In the genomic region with DNA sequence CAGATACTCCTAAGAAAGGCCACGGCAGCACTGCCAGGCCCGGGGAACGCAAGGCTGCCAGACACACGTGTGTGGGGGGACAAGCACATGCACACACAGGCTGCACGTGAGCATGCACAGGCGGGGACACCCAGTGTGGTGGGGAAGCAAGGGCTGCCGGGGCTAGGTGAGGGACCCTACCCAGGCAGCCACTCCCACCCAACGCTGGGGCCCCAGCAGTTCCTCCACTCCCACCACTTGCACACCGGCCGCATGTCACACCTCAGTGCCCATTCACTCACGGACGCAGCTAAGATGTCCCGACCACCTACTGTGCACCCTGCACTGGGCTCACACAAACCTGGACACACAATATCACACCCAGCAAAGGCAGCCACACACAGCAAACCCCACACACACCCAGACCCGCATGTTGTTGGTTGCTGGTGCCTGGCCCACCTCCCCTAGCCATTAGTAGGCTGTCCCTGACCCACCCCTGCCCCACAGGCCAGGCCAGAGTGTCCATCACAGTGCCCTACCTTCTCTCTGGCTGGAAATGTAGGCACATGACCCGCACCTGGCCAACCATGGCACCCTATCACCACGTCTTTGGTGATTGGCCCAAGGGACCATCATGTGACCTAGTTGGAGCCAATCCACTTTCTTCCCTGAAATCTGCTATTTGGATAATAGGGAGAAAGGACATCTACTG, we compare ENCODE assay signal across 21 cellular contexts. TPM values are rescaled to one million over a fixed set of nuclear protein-coding genes. Genes with fewer than 3 reads are reported as not detected.
DNase-seq lines count a peak whose midpoint lies in the region; ATAC-seq, FAIRE-seq and TF ChIP-seq lines count a peak whose summit lies in the region.
"Had no signal": no experiment of that assay in that cellular context is flagged by ENCODE, and none has a peak within 500 bp of the region (broad histone marks: within the 10 kb centered on the region; RNA-seq: fewer than 3 reads in every experiment).

No MANE protein-coding gene starts in this region.

- peak; percentile 17 for FAIRE-seq in urothelium cell line (lab: Jason Lieb, UNC)
- FAIRE-seq: keratinocyte, TTC549 had no signal

- POLR2A ChIA-PET in activated CD8-positive, alpha-beta T cell treated with anti-CD3 and anti-CD28 coated beads, Interleukin-2, amount 10 ng/mL, durations not matched to agents 7 days and 5 days (lab: Charles Lee) = interaction anchor here (0.7 kb wide), 1 partner anchor 635 kb away, joined by 3 read pairs; no protein-coding TSS in a partner anchor

- ATAC-seq in activated naive CD8-positive, alpha-beta T cell treated with anti-CD3 and anti-CD28 coated beads, Interleukin-2, amount 50 U/mL, for 24 hours = no peak
- ATAC-seq in activated CD8-positive, alpha-beta T cell treated with anti-CD3 and anti-CD28 coated beads, Interleukin-2, amount 10 ng/mL, durations not matched to agents 7 days and 5 days = no peak
- no peak for ATAC-seq in mucosa of descending colon
- ATAC-seq: naive thymus-derived CD4-positive, alpha-beta T cell had no signal

- peak overlapping the region; percentile 58 for H3K27ac Mint-ChIP-seq in activated naive CD8-positive, alpha-beta T cell treated with anti-CD3 and anti-CD28 coated beads for 36 hours
- H3K27ac Mint-ChIP-seq in activated naive CD8-positive, alpha-beta T cell treated with anti-CD3 and anti-CD28 coated beads, Interleukin-2, amount 50 U/mL, for 24 hours = no peak overlapping the region
- peak overlapping the region; percentile 43 for H3K27ac Mint-ChIP-seq in activated CD8-positive, alpha-beta T cell treated with anti-CD3 and anti-CD28 coated beads, Interleukin-2, amount 10 ng/mL, durations not matched to agents 7 days and 5 days
- H3K27ac Mint-ChIP-seq: HFFc6, memory B cell had no signal

- H3K36me3 Mint-ChIP-seq in activated naive CD8-positive, alpha-beta T cell treated with anti-CD3 and anti-CD28 coated beads for 36 hours = no peaks in the 10 kb centered on the region
- H3K36me3 Mint-ChIP-seq in activated naive CD8-positive, alpha-beta T cell treated with anti-CD3 and anti-CD28 coated beads, Interleukin-2, amount 50 U/mL, for 24 hours (ENCODE audit: low read depth) = no peaks in the 10 kb centered on the region
- peaks cover 2% of the 10 kb centered on the region for H3K36me3 Mint-ChIP-seq in activated CD8-positive, alpha-beta T cell treated with anti-CD3 and anti-CD28 coated beads, Interleukin-2, amount 10 ng/mL, durations not matched to agents 7 days and 5 days (ENCODE audit: low read depth)
- H3K36me3 Mint-ChIP-seq: CD4-positive, alpha-beta memory T cell; memory B cell had no signal

- CTCF ChIA-PET in activated CD8-positive, alpha-beta T cell treated with anti-CD3 and anti-CD28 coated beads, Interleukin-2, amount 10 ng/mL, durations not matched to agents 7 days and 5 days (lab: Charles Lee) = interaction anchor here (5.2 kb wide), 1 partner anchor 14 kb away, joined by 83 read pairs; no protein-coding TSS in a partner anchor

- no peaks in the 10 kb centered on the region for H3K27me3 Mint-ChIP-seq in activated naive CD8-positive, alpha-beta T cell treated with anti-CD3 and anti-CD28 coated beads for 36 hours
- H3K27me3 Mint-ChIP-seq in activated naive CD8-positive, alpha-beta T cell treated with anti-CD3 and anti-CD28 coated beads, Interleukin-2, amount 50 U/mL, for 24 hours = no peaks in the 10 kb centered on the region
- no peaks in the 10 kb centered on the region for H3K27me3 Mint-ChIP-seq in activated CD8-positive, alpha-beta T cell treated with anti-CD3 and anti-CD28 coated beads, Interleukin-2, amount 10 ng/mL, durations not matched to agents 7 days and 5 days (ENCODE audit: low read depth)
- H3K27me3 Mint-ChIP-seq: CD4-positive, alpha-beta memory T cell; memory B cell; naive thymus-derived CD4-positive, alpha-beta T cell had no signal

- H3K27me3 ChIP-seq in SJCRH30 = peaks cover 6% of the 10 kb centered on the region; the same call in 1 of the 2 replicates

- no peak for TF ChIP-seq CTCF in mucosa of descending colon (IDR thresholded peaks at IDR 0.05)

- intact Hi-C loops in mucosa of descending colon (cut with DNase I, micrococcal nuclease) = loop anchor here in 1 of 2 donors (10.0 kb wide), 1 partner anchor 49 kb away; no protein-coding TSS in a partner anchor

- no peak overlapping the region for H3K4me3 ChIP-seq in mucosa of descending colon
- no peak overlapping the region for H3K4me3 ChIP-seq in SJCRH30
- H3K4me3 ChIP-seq: prostate gland, smooth muscle cell had no signal

- H3K27ac ChIP-seq in SJCRH30 = no peak overlapping the region
- H3K27ac ChIP-seq: prostate gland had no signal

- H3K4me1 ChIP-seq in mucosa of descending colon (ENCODE audit: low read depth) (peaks cover 7% of the 10 kb centered on the region), SJCRH30 (no peaks in the 10 kb centered on the region)
- H3K4me1 ChIP-seq: prostate gland had no signal

- H3K36me3 ChIP-seq in mucosa of descending colon (ENCODE audit: low read depth) = no peaks in the 10 kb centered on the region
- H3K36me3 ChIP-seq in SJCRH30 = no peaks in the 10 kb centered on the region
- H3K36me3 ChIP-seq: prostate gland had no signal

- no peaks in the 10 kb centered on the region for H3K9me3 Mint-ChIP-seq in activated naive CD8-positive, alpha-beta T cell treated with anti-CD3 and anti-CD28 coated beads for 36 hours
- H3K9me3 Mint-ChIP-seq in activated naive CD8-positive, alpha-beta T cell treated with anti-CD3 and anti-CD28 coated beads, Interleukin-2, amount 50 U/mL, for 24 hours = no peaks in the 10 kb centered on the region
- no peaks in the 10 kb centered on the region for H3K9me3 Mint-ChIP-seq in activated CD8-positive, alpha-beta T cell treated with anti-CD3 and anti-CD28 coated beads, Interleukin-2, amount 10 ng/mL, durations not matched to agents 7 days and 5 days (ENCODE audit: insufficient read depth)
- H3K9me3 Mint-ChIP-seq: CD4-positive, alpha-beta memory T cell; HFFc6; memory B cell; naive thymus-derived CD4-positive, alpha-beta T cell had no signal

- H3K4me1 Mint-ChIP-seq in activated naive CD8-positive, alpha-beta T cell treated with anti-CD3 and anti-CD28 coated beads for 36 hours = peaks cover 36% of the 10 kb centered on the region
- H3K4me1 Mint-ChIP-seq in activated naive CD8-positive, alpha-beta T cell treated with anti-CD3 and anti-CD28 coated beads, Interleukin-2, amount 50 U/mL, for 24 hours = peaks cover 35% of the 10 kb centered on the region
- peaks cover 45% of the 10 kb centered on the region for H3K4me1 Mint-ChIP-seq in activated CD8-positive, alpha-beta T cell treated with anti-CD3 and anti-CD28 coated beads, Interleukin-2, amount 10 ng/mL, durations not matched to agents 7 days and 5 days (ENCODE audit: low read depth)

- H3K9me3 ChIP-seq in mucosa of descending colon = no peaks in the 10 kb centered on the region
- no peaks in the 10 kb centered on the region for H3K9me3 ChIP-seq in SJCRH30 (replicated peaks)
- H3K9me3 ChIP-seq: prostate gland had no signal

- H3K4me3 Mint-ChIP-seq in activated naive CD8-positive, alpha-beta T cell treated with anti-CD3 and anti-CD28 coated beads for 36 hours = no peak overlapping the region
- H3K4me3 Mint-ChIP-seq in activated naive CD8-positive, alpha-beta T cell treated with anti-CD3 and anti-CD28 coated beads, Interleukin-2, amount 50 U/mL, for 24 hours = no peak overlapping the region
- H3K4me3 Mint-ChIP-seq in activated CD8-positive, alpha-beta T cell treated with anti-CD3 and anti-CD28 coated beads, Interleukin-2, amount 10 ng/mL, durations not matched to agents 7 days and 5 days = no peak overlapping the region
- H3K4me3 Mint-ChIP-seq: CD4-positive, alpha-beta memory T cell; HFFc6; memory B cell had no signal

- DNase-seq in activated naive CD8-positive, alpha-beta T cell treated with anti-CD3 and anti-CD28 coated beads for 36 hours = no peak
- no peak for DNase-seq in activated naive CD8-positive, alpha-beta T cell treated with anti-CD3 and anti-CD28 coated beads, Interleukin-2, amount 50 U/mL, for 24 hours
- no peak for DNase-seq in activated CD8-positive, alpha-beta T cell treated with anti-CD3 and anti-CD28 coated beads, Interleukin-2, amount 10 ng/mL, durations not matched to agents 7 days and 5 days
- DNase-seq in mucosa of descending colon (peak in 2 of 3 donors; percentile 21 to 49), urothelium cell line (ENCODE audit: low spot score) (no peak), SJCRH30 (no peak), DMS114 treated with DMSO at 0.1 percent for 48 hours (lab: John Stamatoyannopoulos, UW; ENCODE audit: unreplicated experiment) (no peak), DMS53 treated with DMSO at 0.1 percent for 48 hours (lab: John Stamatoyannopoulos, UW; ENCODE audit: unreplicated experiment) (no peak)
- DNase-seq: activated CD4-positive, alpha-beta T cell treated with anti-CD3 and anti-CD28 coated beads, Interleukin-2, amount 50 U/mL, for 1 hour; CD4-positive, alpha-beta memory T cell; dermis blood vessel endothelial cell; DMS79; HFFc6; naive thymus-derived CD4-positive, alpha-beta T cell; NCI-H187 treated with DMSO at 0.1 percent for 48 hours had no signal

RNA-seq across cellular contexts. Expression of gene SSTR3, which starts 8.8 kb away (rescaled TPM):
- 1 to 10 TPM; 7.1 to 7.4 TPM for total RNA-seq in activated naive CD8-positive, alpha-beta T cell treated with anti-CD3 and anti-CD28 coated beads for 36 hours
- total RNA-seq in activated CD8-positive, alpha-beta T cell treated with anti-CD3 and anti-CD28 coated beads, Interleukin-2, amount 10 ng/mL, durations not matched to agents 7 days and 5 days = 1 to 10 TPM; 3.5 to 3.6 TPM
- under 1 TPM in 2 of 3 donors, not detected in 1; 0.09 to 0.10 TPM for total RNA-seq in mucosa of descending colon
- not detected in 2 replicates for total RNA-seq in SJCRH30 (2014; rRNA removed; shearing (Covaris generic))
- total RNA-seq: dermis blood vessel endothelial cell, HFFc6, smooth muscle cell, subcutaneous adipose tissue had no signal

RNA-seq across cellular contexts. Expression of gene C1QTNF6, which starts 15.5 kb away (rescaled TPM):
- total RNA-seq in activated naive CD8-positive, alpha-beta T cell treated with anti-CD3 and anti-CD28 coated beads for 36 hours = 1 to 10 TPM; 2.7 to 3.2 TPM
- 1 to 10 TPM; 6.1 to 6.2 TPM for total RNA-seq in activated CD8-positive, alpha-beta T cell treated with anti-CD3 and anti-CD28 coated beads, Interleukin-2, amount 10 ng/mL, durations not matched to agents 7 days and 5 days
- 10 to 100 TPM in 2 of 3 donors, 1 to 10 TPM in 1; 8.9 to 22.5 (median 13.3) TPM for total RNA-seq in mucosa of descending colon
- 0.08 TPM in 1 of 2 replicates, not detected in the other for total RNA-seq in SJCRH30 (2014; rRNA removed; shearing (Covaris generic))

RNA-seq across cellular contexts. Expression of gene RAC2, which starts 40.6 kb away (rescaled TPM):
- total RNA-seq in activated naive CD8-positive, alpha-beta T cell treated with anti-CD3 and anti-CD28 coated beads for 36 hours = 100 to 1,000 TPM; 518 to 528 TPM
- total RNA-seq in activated CD8-positive, alpha-beta T cell treated with anti-CD3 and anti-CD28 coated beads, Interleukin-2, amount 10 ng/mL, durations not matched to agents 7 days and 5 days = 1,000 to 10,000 TPM; 1,167 to 1,252 TPM
- total RNA-seq in mucosa of descending colon = 10 to 100 TPM; 15.3 to 26.8 (median 16.4) TPM
- not detected in 2 replicates for total RNA-seq in SJCRH30 (2014; rRNA removed; shearing (Covaris generic))

RNA-seq across cellular contexts. Expression of gene IL2RB, which starts 53.8 kb away (rescaled TPM):
- total RNA-seq in activated naive CD8-positive, alpha-beta T cell treated with anti-CD3 and anti-CD28 coated beads for 36 hours = 100 to 1,000 TPM; 148 to 149 TPM
- 100 to 1,000 TPM; 202 to 213 TPM for total RNA-seq in activated CD8-positive, alpha-beta T cell treated with anti-CD3 and anti-CD28 coated beads, Interleukin-2, amount 10 ng/mL, durations not matched to agents 7 days and 5 days
- total RNA-seq in mucosa of descending colon = 1 to 10 TPM; 4.5 to 5.8 (median 5.3) TPM
- total RNA-seq in SJCRH30 (2014; rRNA removed; shearing (Covaris generic)) = 0.13 and 0.26 TPM in 2 replicates
- total RNA-seq: dermis blood vessel endothelial cell, HFFc6 had no signal

Comparison
In these comparisons a context has a peak if more than half of its experiments do, and no peak if none do; other contexts are left out.
1. DNase-seq: peak in mucosa of descending colon (2 of 3); none in activated naive CD8-positive, alpha-beta T cell treated with anti-CD3 and anti-CD28 coated beads for 36 hours (single experiment), activated naive CD8-positive, alpha-beta T cell treated with anti-CD3 and anti-CD28 coated beads, Interleukin-2, amount 50 U/mL, for 24 hours (single experiment), activated CD8-positive, alpha-beta T cell treated with anti-CD3 and anti-CD28 coated beads, Interleukin-2, amount 10 ng/mL, durations not matched to agents 7 days and 5 days (single experiment), urothelium cell line (single experiment), SJCRH30 (0 of 2), DMS114 treated with DMSO at 0.1 percent for 48 hours (single experiment) and DMS53 treated with DMSO at 0.1 percent for 48 hours (single experiment).
2. RNA of gene RAC2, which starts 40.6 kb away (total RNA-seq): 1,167 to 1,252 TPM in activated CD8-positive, alpha-beta T cell treated with anti-CD3 and anti-CD28 coated beads, Interleukin-2, amount 10 ng/mL, durations not matched to agents 7 days and 5 days and 518 to 528 TPM in activated naive CD8-positive, alpha-beta T cell treated with anti-CD3 and anti-CD28 coated beads for 36 hours; 15.3 to 26.8 TPM in mucosa of descending colon and not detected in SJCRH30; every median in the first group is over 10 times any median in the second.